ENCODE assay signal across 9 cellular contexts in genomic region chr3:155296413-155296812, GRCh38. TPM values are rescaled to one million over a fixed set of nuclear protein-coding genes. Genes with fewer than 3 reads are reported as not detected.
"Had no signal": no experiment of that assay in that cellular context is flagged by ENCODE, and none has a peak within 500 bp of the region (broad histone marks: within the 10 kb centered on the region; RNA-seq: fewer than 3 reads in every experiment).

No MANE protein-coding gene starts in this region.

- H3K4me2 ChIP-seq: KMS-11 had no signal

- H3K4me1 Mint-ChIP-seq: IgD-negative memory B cell had no signal

- H3K4me3 Mint-ChIP-seq: IgD-negative memory B cell had no signal

- H3K9ac ChIP-seq: KMS-11 had no signal

- H3K27ac ChIP-seq: HL-60, KMS-11 had no signal

- DNase-seq: IMR-90, KBM-7, KG1 had no signal

- FAIRE-seq: HTR-8/SVneo had no signal

- H3K27me3 Mint-ChIP-seq: IgD-negative memory B cell had no signal

- H3K36me3 Mint-ChIP-seq: IgD-negative memory B cell had no signal

RNA-seq across cellular contexts. Expression of gene STRIT1, which starts 2.9 kb away (rescaled TPM):
- total RNA-seq: HT-29, HT1080, IMR-90 had no signal
- polyA plus RNA-seq: IgD-negative memory B cell, IMR-90 had no signal
